In genomic region chr10:129464251-129464650, GRCh38 we compare ENCODE assay signal across 26 cellular contexts.
"Had no signal": no experiment of that assay in that cellular context is flagged by ENCODE, and none has a peak within 500 bp of the region (broad histone marks: within the 10 kb centered on the region; RNA-seq: fewer than 3 reads in every experiment).

No MANE protein-coding gene starts in this region.

- H3K4me3 Mint-ChIP-seq: activated B cell treated with CpG ODN at 0.5 μM for 24 hours; activated CD4-positive, alpha-beta T cell treated with anti-CD3 and anti-CD28 coated beads for 36 hours; activated naive CD8-positive, alpha-beta T cell treated with anti-CD3 and anti-CD28 coated beads for 36 hours; natural killer cell treated with Interleukin-12 subunit alpha and Interleukin-12 subunit beta and Interleukin-15 and Interleukin-18, amount 100 ng/mL, for 72 hours; stimulated activated effector memory CD8-positive, alpha-beta T cell treated with anti-CD3 and anti-CD28 coated beads, Interleukin-12 subunit alpha, Interleukin-12 subunit beta, amount 100 ng/mL, for 72 hours; T-helper 1 cell treated with Interleukin-12 subunit alpha and Interleukin-12 subunit beta and Interleukin-4 antibody, amounts not matched to agents 30 μg/mL and 1 μg/mL, for 36 hours had no signal

- H3K36me3 Mint-ChIP-seq: natural killer cell treated with Interleukin-12 subunit alpha and Interleukin-12 subunit beta and Interleukin-15 and Interleukin-18, amount 100 ng/mL, for 72 hours; stimulated activated effector memory CD8-positive, alpha-beta T cell treated with anti-CD3 and anti-CD28 coated beads, Interleukin-12 subunit alpha, Interleukin-12 subunit beta, amount 100 ng/mL, for 72 hours had no signal

- H3K9me3 Mint-ChIP-seq: activated B cell treated with CpG ODN at 0.5 μM for 24 hours; activated naive CD8-positive, alpha-beta T cell treated with anti-CD3 and anti-CD28 coated beads for 36 hours; activated T-cell treated with anti-CD3 and anti-CD28 coated beads, Interleukin-2, amount 50 U/mL, for 4 hours; activated T-helper 2 cell treated with anti-CD3 and anti-CD28 coated beads, Interferon-gamma antibody, Interleukin-2, Interleukin-4, amounts not matched to agents 10 μg/mL and 5 μg/mL and 100 μg/mL, durations not matched to agents 14 hours and 24 hours and 36 hours; natural killer cell treated with Interleukin-12 subunit alpha and Interleukin-12 subunit beta and Interleukin-15 and Interleukin-18, amount 100 ng/mL, for 72 hours; stimulated activated effector memory CD8-positive, alpha-beta T cell treated with anti-CD3 and anti-CD28 coated beads, Interleukin-12 subunit alpha, Interleukin-12 subunit beta, amount 100 ng/mL, for 72 hours; T-helper 1 cell treated with Interleukin-12 subunit alpha and Interleukin-12 subunit beta and Interleukin-4 antibody, amounts not matched to agents 30 μg/mL and 1 μg/mL, for 36 hours had no signal

- H3K27me3 ChIP-seq: pancreas, right lobe of liver, tibial nerve, uterus had no signal

- H3K9me3 ChIP-seq: left ventricle myocardium inferior, neutrophil, pancreas, right lobe of liver, stomach, suprapubic skin, tibial nerve, uterus had no signal

- H3K4me3 ChIP-seq: left ventricle myocardium inferior, pancreas, right lobe of liver, skin epidermis, stomach, suprapubic skin, tibial nerve, uterus had no signal

- H3K27me3 Mint-ChIP-seq: activated CD4-positive, alpha-beta T cell treated with anti-CD3 and anti-CD28 coated beads for 36 hours; activated naive CD8-positive, alpha-beta T cell treated with anti-CD3 and anti-CD28 coated beads for 36 hours had no signal

- H3K36me3 ChIP-seq: left ventricle myocardium inferior, neutrophil, pancreas, right lobe of liver, stomach, suprapubic skin, uterus had no signal

- DNase-seq: activated B cell treated with CpG ODN at 0.5 μM for 24 hours; activated CD4-positive, alpha-beta T cell treated with anti-CD3 and anti-CD28 coated beads for 36 hours; activated CD4-positive, alpha-beta T cell treated with anti-CD3 and anti-CD28 coated beads, Interleukin-2, amount 50 U/mL, for 4 hours; activated CD8-positive, alpha-beta memory T cell treated with anti-CD3 and anti-CD28 coated beads for 24 hours; activated CD8-positive, alpha-beta memory T cell treated with anti-CD3 and anti-CD28 coated beads, Interleukin-2, amount 50 U/mL, for 4 hours; activated naive CD4-positive, alpha-beta T cell; activated naive CD8-positive, alpha-beta T cell treated with anti-CD3 and anti-CD28 coated beads for 36 hours; activated T-cell treated with anti-CD3 and anti-CD28 coated beads, Interleukin-2, amount 50 U/mL, for 4 hours; cortex of kidney; erythroblast; foreskin fibroblast; left ventricle myocardium inferior; pancreas; right lobe of liver; stimulated activated CD4-positive, alpha-beta T cell treated with anti-CD3 and anti-CD28 coated beads, Interleukin-2, amount 100 ng/mL, for 24 hours; stomach; T1000; uterus had no signal

- H3K27ac Mint-ChIP-seq: activated B cell treated with CpG ODN at 0.5 μM for 24 hours; activated CD4-positive, alpha-beta T cell treated with anti-CD3 and anti-CD28 coated beads for 36 hours; activated naive CD8-positive, alpha-beta T cell treated with anti-CD3 and anti-CD28 coated beads for 36 hours; activated T-helper 2 cell treated with anti-CD3 and anti-CD28 coated beads, Interferon-gamma antibody, Interleukin-2, Interleukin-4, amounts not matched to agents 10 μg/mL and 5 μg/mL and 100 μg/mL, durations not matched to agents 14 hours and 24 hours and 36 hours; natural killer cell treated with Interleukin-12 subunit alpha and Interleukin-12 subunit beta and Interleukin-15 and Interleukin-18, amount 100 ng/mL, for 72 hours; stimulated activated effector memory CD8-positive, alpha-beta T cell treated with anti-CD3 and anti-CD28 coated beads, Interleukin-12 subunit alpha, Interleukin-12 subunit beta, amount 100 ng/mL, for 72 hours; T-helper 1 cell treated with Interleukin-12 subunit alpha and Interleukin-12 subunit beta and Interleukin-4 antibody, amounts not matched to agents 30 μg/mL and 1 μg/mL, for 36 hours had no signal

- H3K27ac ChIP-seq: left ventricle myocardium inferior, neutrophil, pancreas, right lobe of liver, skin epidermis, stomach, suprapubic skin, tibial nerve, uterus had no signal
